In the genomic region with DNA sequence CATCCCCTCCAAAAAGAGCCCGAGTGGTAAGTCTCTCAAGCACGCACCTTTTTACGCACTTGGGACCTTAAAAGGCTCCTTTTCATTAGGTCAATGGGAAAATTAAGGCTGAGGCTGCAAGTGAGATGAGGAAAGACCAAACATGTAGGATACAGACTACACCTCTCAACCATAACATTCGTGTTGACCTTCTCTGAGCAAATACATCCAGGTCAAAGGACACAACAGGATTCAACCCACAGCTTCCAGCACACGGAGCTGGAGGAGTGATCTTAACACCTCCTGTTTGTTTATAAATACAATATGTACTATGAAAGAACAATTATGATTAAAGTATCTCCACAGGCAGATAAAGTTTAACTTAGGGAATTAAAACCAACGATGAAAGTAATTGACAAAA, we compare ENCODE assay signal across 1 cellular context.
TF ChIP-seq lines count a peak whose summit lies in the region.

No MANE protein-coding gene starts in this region.

TF ChIP-seq in K562, 482 proteins besides CTCF, POLR2A, EP300 and RAD21 (continued from another document):
- TF ChIP-seq, protein P1, sequence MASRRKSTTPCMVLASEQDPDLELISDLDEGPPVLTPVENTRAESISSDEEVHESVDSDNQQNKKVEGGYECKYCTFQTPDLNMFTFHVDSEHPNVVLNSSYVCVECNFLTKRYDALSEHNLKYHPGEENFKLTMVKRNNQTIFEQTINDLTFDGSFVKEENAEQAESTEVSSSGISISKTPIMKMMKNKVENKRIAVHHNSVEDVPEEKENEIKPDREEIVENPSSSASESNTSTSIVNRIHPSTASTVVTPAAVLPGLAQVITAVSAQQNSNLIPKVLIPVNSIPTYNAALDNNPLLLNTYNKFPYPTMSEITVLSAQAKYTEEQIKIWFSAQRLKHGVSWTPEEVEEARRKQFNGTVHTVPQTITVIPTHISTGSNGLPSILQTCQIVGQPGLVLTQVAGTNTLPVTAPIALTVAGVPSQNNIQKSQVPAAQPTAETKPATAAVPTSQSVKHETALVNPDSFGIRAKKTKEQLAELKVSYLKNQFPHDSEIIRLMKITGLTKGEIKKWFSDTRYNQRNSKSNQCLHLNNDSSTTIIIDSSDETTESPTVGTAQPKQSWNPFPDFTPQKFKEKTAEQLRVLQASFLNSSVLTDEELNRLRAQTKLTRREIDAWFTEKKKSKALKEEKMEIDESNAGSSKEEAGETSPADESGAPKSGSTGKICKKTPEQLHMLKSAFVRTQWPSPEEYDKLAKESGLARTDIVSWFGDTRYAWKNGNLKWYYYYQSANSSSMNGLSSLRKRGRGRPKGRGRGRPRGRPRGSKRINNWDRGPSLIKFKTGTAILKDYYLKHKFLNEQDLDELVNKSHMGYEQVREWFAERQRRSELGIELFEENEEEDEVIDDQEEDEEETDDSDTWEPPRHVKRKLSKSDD (conservative IDR thresholded peaks at IDR 0.05; ENCODE audit: low read length), result no peak
- TF ChIP-seq ZKSCAN3 (CRISPR knock-in tag; IDR thresholded peaks at IDR 0.05), result no peak
- TF ChIP-seq RBBP5 (IDR thresholded peaks at IDR 0.05; ENCODE audit: borderline replicate concordance, insufficient read depth, low read length, poor library complexity, severe bottlenecking), result no peak
- no peak for TF ChIP-seq PTRF (tag; IDR thresholded peaks at IDR 0.05)
- TF ChIP-seq NR2C1 (IDR thresholded peaks at IDR 0.05), result peak; percentile 79
- peak; percentile 83 for TF ChIP-seq NR2C1 (tag; IDR thresholded peaks at IDR 0.05)
- TF ChIP-seq ZNF354B (CRISPR knock-in tag; IDR thresholded peaks at IDR 0.05), result no peak
- TF ChIP-seq, protein P2, sequence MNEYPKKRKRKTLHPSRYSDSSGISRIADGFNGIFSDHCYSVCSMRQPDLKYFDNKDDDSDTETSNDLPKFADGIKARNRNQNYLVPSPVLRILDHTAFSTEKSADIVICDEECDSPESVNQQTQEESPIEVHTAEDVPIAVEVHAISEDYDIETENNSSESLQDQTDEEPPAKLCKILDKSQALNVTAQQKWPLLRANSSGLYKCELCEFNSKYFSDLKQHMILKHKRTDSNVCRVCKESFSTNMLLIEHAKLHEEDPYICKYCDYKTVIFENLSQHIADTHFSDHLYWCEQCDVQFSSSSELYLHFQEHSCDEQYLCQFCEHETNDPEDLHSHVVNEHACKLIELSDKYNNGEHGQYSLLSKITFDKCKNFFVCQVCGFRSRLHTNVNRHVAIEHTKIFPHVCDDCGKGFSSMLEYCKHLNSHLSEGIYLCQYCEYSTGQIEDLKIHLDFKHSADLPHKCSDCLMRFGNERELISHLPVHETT (CRISPR knock-in tag; conservative IDR thresholded peaks at IDR 0.05 in 1 of 2, IDR thresholded peaks at IDR 0.05 in 1 of 2), result no peak
